31 cellular contexts compared by ENCODE assay signal in the genomic region with DNA sequence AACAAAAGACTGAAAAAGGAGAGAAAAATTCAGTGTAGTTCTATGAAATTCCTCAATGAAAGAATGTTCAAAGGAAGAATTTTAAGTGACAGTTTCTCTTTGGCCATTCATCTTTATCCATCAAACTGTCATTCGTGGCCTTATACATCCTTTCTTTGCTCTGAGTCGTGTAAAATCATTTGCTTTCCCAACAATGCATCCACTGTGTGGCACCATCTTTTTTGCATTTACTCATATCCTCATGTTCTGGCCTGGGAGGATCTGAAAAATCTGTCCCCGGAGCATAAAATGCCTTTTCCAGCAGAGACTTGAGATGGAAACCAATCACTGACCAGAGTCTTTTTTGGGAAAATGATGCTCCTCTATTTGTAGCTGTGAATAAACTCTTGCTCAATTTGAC.
"Had no signal": no experiment of that assay in that cellular context is flagged by ENCODE, and none has a peak within 500 bp of the region (broad histone marks: within the 10 kb centered on the region; RNA-seq: fewer than 3 reads in every experiment).

No MANE protein-coding gene starts in this region.

- H3K9me3 ChIP-seq: colonic mucosa had no signal

- H3K27me3 Mint-ChIP-seq: activated CD4-positive, alpha-beta memory T cell treated with anti-CD3 and anti-CD28 coated beads, Interleukin-2, amount 10 ng/mL, durations not matched to agents 7 days and 5 days; activated CD4-positive, alpha-beta T cell treated with anti-CD3 and anti-CD28 coated beads, Interleukin-2, amount 10 ng/mL, durations not matched to agents 7 days and 5 days; activated naive CD4-positive, alpha-beta T cell treated with anti-CD3 and anti-CD28 coated beads, Interleukin-2, amount 10 ng/mL, durations not matched to agents 7 days and 5 days; activated naive CD8-positive, alpha-beta T cell treated with anti-CD3 and anti-CD28 coated beads, Interleukin-2, amount 10 ng/mL, durations not matched to agents 7 days and 5 days; activated T-cell treated with anti-CD3 and anti-CD28 coated beads, Interleukin-2, amount 50 U/mL, for 24 hours; T-helper 17 cell had no signal

- DNase-seq: activated CD4-positive, alpha-beta memory T cell treated with anti-CD3 and anti-CD28 coated beads, Interleukin-2, amount 10 ng/mL, durations not matched to agents 7 days and 5 days; activated CD4-positive, alpha-beta T cell treated with anti-CD3 and anti-CD28 coated beads for 1 hour; activated CD4-positive, alpha-beta T cell treated with anti-CD3 and anti-CD28 coated beads for 4 hours; activated CD4-positive, alpha-beta T cell treated with anti-CD3 and anti-CD28 coated beads, Interleukin-2, amount 10 ng/mL, durations not matched to agents 7 days and 5 days; activated CD4-positive, alpha-beta T cell treated with anti-CD3 and anti-CD28 coated beads, Interleukin-2, amount 50 U/mL, for 4 hours; activated CD8-positive, alpha-beta memory T cell treated with anti-CD3 and anti-CD28 coated beads, Interleukin-2, amount 50 U/mL, for 48 hours; activated gamma-delta T cell; activated naive CD4-positive, alpha-beta T cell; activated naive CD4-positive, alpha-beta T cell treated with anti-CD3 and anti-CD28 coated beads, Interleukin-2, amount 10 ng/mL, durations not matched to agents 7 days and 5 days; activated naive CD8-positive, alpha-beta T cell treated with anti-CD3 and anti-CD28 coated beads, Interleukin-2, amount 10 ng/mL, durations not matched to agents 7 days and 5 days; activated T-cell treated with anti-CD3 and anti-CD28 coated beads for 4 hours; activated T-cell treated with anti-CD3 and anti-CD28 coated beads, Interleukin-2, amount 50 U/mL, for 24 hours; activated T-cell treated with anti-CD3 and anti-CD28 coated beads, Interleukin-2, amount 50 U/mL, for 72 hours; amniotic stem cell; anterior cingulate cortex; caudate nucleus; cerebellar nuclear complex; colonic mucosa; effector CD8-positive, alpha-beta T cell; erythroblast; foreskin keratinocyte; heart right ventricle; T-helper 1 cell; T-helper 17 cell; T1000 had no signal

- H3K36me3 ChIP-seq: colonic mucosa, esophagus muscularis mucosa, gastroesophageal sphincter, heart right ventricle had no signal

- H3K4me1 ChIP-seq: colonic mucosa, foreskin keratinocyte, heart right ventricle had no signal

- H3K27ac ChIP-seq: colonic mucosa, esophagus muscularis mucosa, foreskin keratinocyte, gastroesophageal sphincter, heart right ventricle, hepatocyte had no signal

- H3K4me3 Mint-ChIP-seq: activated CD4-positive, alpha-beta memory T cell treated with anti-CD3 and anti-CD28 coated beads, Interleukin-2, amount 10 ng/mL, durations not matched to agents 7 days and 5 days; activated CD4-positive, alpha-beta T cell treated with anti-CD3 and anti-CD28 coated beads, Interleukin-2, amount 10 ng/mL, durations not matched to agents 7 days and 5 days; activated naive CD4-positive, alpha-beta T cell treated with anti-CD3 and anti-CD28 coated beads, Interleukin-2, amount 10 ng/mL, durations not matched to agents 7 days and 5 days; activated naive CD8-positive, alpha-beta T cell treated with anti-CD3 and anti-CD28 coated beads, Interleukin-2, amount 10 ng/mL, durations not matched to agents 7 days and 5 days; activated T-cell treated with anti-CD3 and anti-CD28 coated beads, Interleukin-2, amount 50 U/mL, for 24 hours; activated T-cell treated with anti-CD3 and anti-CD28 coated beads, Interleukin-2, amount 50 U/mL, for 72 hours; T-helper 17 cell; T-helper 2 cell treated with Interferon-gamma antibody and Interleukin-4, amounts not matched to agents 5 μg/mL and 100 μg/mL, for 36 hours; WTC11 had no signal

- H3K4me3 ChIP-seq: colonic mucosa, esophagus muscularis mucosa, gastroesophageal sphincter, heart right ventricle, hepatocyte had no signal

- ATAC-seq: activated naive CD4-positive, alpha-beta T cell treated with anti-CD3 and anti-CD28 coated beads, Interleukin-2, amount 50 U/mL, for 72 hours; activated T-cell treated with anti-CD3 and anti-CD28 coated beads, Interleukin-2, amount 50 U/mL, for 72 hours; foreskin keratinocyte; gastroesophageal sphincter; heart right ventricle; T-helper 17 cell; WTC11 had no signal

- H3K27me3 ChIP-seq: colonic mucosa, esophagus muscularis mucosa, foreskin keratinocyte, gastroesophageal sphincter, heart right ventricle, hepatocyte had no signal

- H3K36me3 Mint-ChIP-seq: activated naive CD4-positive, alpha-beta T cell treated with anti-CD3 and anti-CD28 coated beads, Interleukin-2, amount 10 ng/mL, durations not matched to agents 7 days and 5 days; activated naive CD4-positive, alpha-beta T cell treated with anti-CD3 and anti-CD28 coated beads, Interleukin-2, amount 50 U/mL, for 72 hours; activated naive CD8-positive, alpha-beta T cell treated with anti-CD3 and anti-CD28 coated beads, Interleukin-2, amount 10 ng/mL, durations not matched to agents 7 days and 5 days; WTC11 had no signal

- H3K4me1 Mint-ChIP-seq: activated CD4-positive, alpha-beta memory T cell treated with anti-CD3 and anti-CD28 coated beads, Interleukin-2, amount 10 ng/mL, durations not matched to agents 7 days and 5 days; activated CD4-positive, alpha-beta T cell treated with anti-CD3 and anti-CD28 coated beads, Interleukin-2, amount 10 ng/mL, durations not matched to agents 7 days and 5 days; activated naive CD4-positive, alpha-beta T cell treated with anti-CD3 and anti-CD28 coated beads, Interleukin-2, amount 10 ng/mL, durations not matched to agents 7 days and 5 days; activated naive CD8-positive, alpha-beta T cell treated with anti-CD3 and anti-CD28 coated beads, Interleukin-2, amount 10 ng/mL, durations not matched to agents 7 days and 5 days; T-helper 17 cell; WTC11 had no signal

- H3K27ac Mint-ChIP-seq: activated CD4-positive, alpha-beta memory T cell treated with anti-CD3 and anti-CD28 coated beads, Interleukin-2, amount 10 ng/mL, durations not matched to agents 7 days and 5 days; activated CD4-positive, alpha-beta T cell treated with anti-CD3 and anti-CD28 coated beads, Interleukin-2, amount 10 ng/mL, durations not matched to agents 7 days and 5 days; activated naive CD4-positive, alpha-beta T cell treated with anti-CD3 and anti-CD28 coated beads, Interleukin-2, amount 10 ng/mL, durations not matched to agents 7 days and 5 days; activated naive CD4-positive, alpha-beta T cell treated with anti-CD3 and anti-CD28 coated beads, Interleukin-2, amount 50 U/mL, for 72 hours; activated naive CD8-positive, alpha-beta T cell treated with anti-CD3 and anti-CD28 coated beads, Interleukin-2, amount 10 ng/mL, durations not matched to agents 7 days and 5 days; activated T-cell treated with anti-CD3 and anti-CD28 coated beads, Interleukin-2, amount 50 U/mL, for 24 hours; activated T-cell treated with anti-CD3 and anti-CD28 coated beads, Interleukin-2, amount 50 U/mL, for 72 hours; T-helper 17 cell; T-helper 2 cell treated with Interferon-gamma antibody and Interleukin-4, amounts not matched to agents 5 μg/mL and 100 μg/mL, for 36 hours; WTC11 had no signal

- H3K9me3 Mint-ChIP-seq: activated naive CD4-positive, alpha-beta T cell treated with anti-CD3 and anti-CD28 coated beads, Interleukin-2, amount 10 ng/mL, durations not matched to agents 7 days and 5 days; T-helper 2 cell treated with Interferon-gamma antibody and Interleukin-4, amounts not matched to agents 5 μg/mL and 100 μg/mL, for 36 hours had no signal
